18 cellular contexts compared by ENCODE assay signal in genomic region chr5:148810821-148811220, GRCh38. TPM values are rescaled to one million over a fixed set of nuclear protein-coding genes. Genes with fewer than 3 reads are reported as not detected.
DNase-seq lines count a peak whose midpoint lies in the region; ATAC-seq and TF ChIP-seq lines count a peak whose summit lies in the region.
"Had no signal": no experiment of that assay in that cellular context is flagged by ENCODE, and none has a peak within 500 bp of the region (broad histone marks: within the 10 kb centered on the region; RNA-seq: fewer than 3 reads in every experiment).

No MANE protein-coding gene starts in this region.

- H3K9me3 ChIP-seq in CD8-positive, alpha-beta T cell (ENCODE audit: low read length): no peaks in the 10 kb centered on the region
- H3K9me3 ChIP-seq in SU-DHL-6 (ENCODE audit: insufficient read depth, low read length): no peaks in the 10 kb centered on the region
- H3K9me3 ChIP-seq in naive thymus-derived CD4-positive, alpha-beta T cell (ENCODE audit: control insufficient read depth in 2 of 3, low read length in 3 of 3): no peaks in the 10 kb centered on the region
- H3K9me3 ChIP-seq: heart left ventricle, thyroid gland had no signal

- POLR2A ChIA-PET in CD8-positive, alpha-beta T cell (lab: Charles Lee): interaction anchor here (1.3 kb wide), 1 partner anchor 16 kb away, joined by 4 read pairs; the partner anchor contains the start of gene ADRB2
- POLR2A ChIA-PET in naive thymus-derived CD4-positive, alpha-beta T cell (lab: Charles Lee): interaction anchor here (1.0 to 1.7 kb wide), 2 partner anchors 13 to 15 kb away, joined by 4 to 6 read pairs; partner anchors contain the start of gene ADRB2
- POLR2A ChIA-PET in activated CD4-positive, alpha-beta memory T cell treated with anti-CD3 and anti-CD28 coated beads, Interleukin-2, amount 10 ng/mL, durations not matched to agents 7 days and 5 days (lab: Charles Lee): interaction anchor here (3.3 kb wide), 1 partner anchor 15 kb away, joined by 10 read pairs; the partner anchor contains the start of gene ADRB2

- H3K4me1 Mint-ChIP-seq in CD8-positive, alpha-beta T cell (ENCODE audit: low read depth): peaks cover 34% of the 10 kb centered on the region
- H3K4me1 Mint-ChIP-seq in naive thymus-derived CD4-positive, alpha-beta T cell: peaks cover 29 to 47% (median 34%) of the 10 kb centered on the region in 7 donors
- H3K4me1 Mint-ChIP-seq in activated CD4-positive, alpha-beta memory T cell treated with anti-CD3 and anti-CD28 coated beads, Interleukin-2, amount 10 ng/mL, durations not matched to agents 7 days and 5 days: peaks cover 44% of the 10 kb centered on the region

- no peak overlapping the region for H3K4me3 ChIP-seq in CD8-positive, alpha-beta T cell (ENCODE audit: low read depth, low read length)
- H3K4me3 ChIP-seq in HL-60 (replicated peaks; ENCODE audit: insufficient read depth, low read length) (no peak overlapping the region), SU-DHL-6 (ENCODE audit: insufficient read depth, low read length, poor library complexity, severe bottlenecking) (no peak overlapping the region)
- peak overlapping the region; percentile 61 for H3K4me3 ChIP-seq in naive thymus-derived CD4-positive, alpha-beta T cell (ENCODE audit: low read length)
- H3K4me3 ChIP-seq: cardiac muscle cell, heart left ventricle, lung, thyroid gland had no signal

- H3K4me1 ChIP-seq in CD8-positive, alpha-beta T cell (ENCODE audit: insufficient read depth, low read length): peaks cover 19% of the 10 kb centered on the region
- H3K4me1 ChIP-seq in naive thymus-derived CD4-positive, alpha-beta T cell (ENCODE audit: control insufficient read depth in 2 of 2, insufficient read depth in 2 of 2, low read length in 2 of 2): peaks cover 13 to 15% of the 10 kb centered on the region in 2 donors

- CTCF ChIA-PET in CD8-positive, alpha-beta T cell (lab: Charles Lee): interaction anchor here (1.2 to 3.8 kb wide), 3 partner anchors 10 to 70 kb away, joined by 3 to 18 read pairs (median 3); no protein-coding TSS in a partner anchor
- CTCF ChIA-PET in naive thymus-derived CD4-positive, alpha-beta T cell (lab: Charles Lee): interaction anchor here (1.0 kb wide), 1 partner anchor 78 kb away, joined by 4 read pairs; no protein-coding TSS in a partner anchor
- CTCF ChIA-PET in activated CD4-positive, alpha-beta memory T cell treated with anti-CD3 and anti-CD28 coated beads, Interleukin-2, amount 10 ng/mL, durations not matched to agents 7 days and 5 days (lab: Charles Lee): interaction anchor here (0.8 to 1.4 kb wide), 3 partner anchors 10 to 69 kb away, joined by 3 to 9 read pairs (median 6); no protein-coding TSS in a partner anchor

- DNase-seq in CD8-positive, alpha-beta T cell: no peak
- peak in 1 of 2 experiments; percentile 53 for DNase-seq in HL-60 (ENCODE audit: low read depth in 1 of 2, low spot score in 1 of 2)
- peak in 1 of 9 donors; percentile 9 for DNase-seq in naive thymus-derived CD4-positive, alpha-beta T cell
- DNase-seq in activated CD4-positive, alpha-beta memory T cell treated with anti-CD3 and anti-CD28 coated beads, Interleukin-2, amount 10 ng/mL, durations not matched to agents 7 days and 5 days: no peak
- DNase-seq in activated gamma-delta T cell treated with Interleukin-2 at 50 U/mL for 16 hours: no peak
- DNase-seq in NCI-H2227 treated with DMSO at 0.1 percent for 48 hours (lab: John Stamatoyannopoulos, UW): no peak
- DNase-seq: activated CD4-positive, alpha-beta T cell treated with anti-CD3 and anti-CD28 coated beads, Interleukin-2, amount 50 U/mL, for 4 hours; activated T-cell treated with anti-CD3 and anti-CD28 coated beads, Interleukin-2, amount 50 U/mL, for 4 hours; DMS 273 treated with DMSO at 0.1 percent for 48 hours; HCEC 1CT; heart left ventricle; NCI-H187 treated with DMSO at 0.1 percent for 48 hours; NCI-H510A; thyroid gland had no signal

- H3K27me3 Mint-ChIP-seq in CD8-positive, alpha-beta T cell (ENCODE audit: low read depth): no peaks in the 10 kb centered on the region
- peaks cover 0 to 10% (median 0%) of the 10 kb centered on the region in 5 donors for H3K27me3 Mint-ChIP-seq in naive thymus-derived CD4-positive, alpha-beta T cell
- H3K27me3 Mint-ChIP-seq in activated CD4-positive, alpha-beta memory T cell treated with anti-CD3 and anti-CD28 coated beads, Interleukin-2, amount 10 ng/mL, durations not matched to agents 7 days and 5 days: peaks cover 11% of the 10 kb centered on the region

- H3K9me3 Mint-ChIP-seq in CD8-positive, alpha-beta T cell: no peaks in the 10 kb centered on the region
- H3K9me3 Mint-ChIP-seq in naive thymus-derived CD4-positive, alpha-beta T cell: peaks cover 0 to 1% (median 0%) of the 10 kb centered on the region in 11 donors
- no peaks in the 10 kb centered on the region for H3K9me3 Mint-ChIP-seq in activated CD4-positive, alpha-beta memory T cell treated with anti-CD3 and anti-CD28 coated beads, Interleukin-2, amount 10 ng/mL, durations not matched to agents 7 days and 5 days
- H3K9me3 Mint-ChIP-seq: activated T-cell treated with anti-CD3 and anti-CD28 coated beads, Interleukin-2, amount 50 U/mL, for 4 hours; nephron had no signal

- no peaks in the 10 kb centered on the region for H3K79me2 ChIP-seq in SU-DHL-6 (ENCODE audit: insufficient read depth, low read length)

- no peaks in the 10 kb centered on the region for H3K36me3 ChIP-seq in CD8-positive, alpha-beta T cell (ENCODE audit: insufficient read depth, low read length)
- no peaks in the 10 kb centered on the region for H3K36me3 ChIP-seq in SU-DHL-6 (ENCODE audit: low read length)
- no peaks in the 10 kb centered on the region for H3K36me3 ChIP-seq in naive thymus-derived CD4-positive, alpha-beta T cell (ENCODE audit: control insufficient read depth in 2 of 3, insufficient read depth in 3 of 3, low read length in 3 of 3)
- H3K36me3 ChIP-seq: cardiac muscle cell, heart left ventricle, thyroid gland had no signal

- no peak for ATAC-seq in CD8-positive, alpha-beta T cell
- ATAC-seq in naive thymus-derived CD4-positive, alpha-beta T cell: peak; percentile 40
- ATAC-seq: activated T-cell treated with anti-CD3 and anti-CD28 coated beads, Interleukin-2, amount 50 U/mL, for 4 hours; heart left ventricle had no signal

- H3K27ac ChIP-seq in CD8-positive, alpha-beta T cell (ENCODE audit: low read depth, low read length): no peak overlapping the region
- H3K27ac ChIP-seq in HL-60 (replicated peaks): peak overlapping the region; percentile 91
- peak overlapping the region; percentile 65; the same call in 1 of the 2 replicates for H3K27ac ChIP-seq in SU-DHL-6 (ENCODE audit: low read depth, low read length)
- no peak overlapping the region for H3K27ac ChIP-seq in naive thymus-derived CD4-positive, alpha-beta T cell (ENCODE audit: low read depth, low read length)
- H3K27ac ChIP-seq: cardiac muscle cell, thyroid gland had no signal

- no peaks in the 10 kb centered on the region for H4K20me1 ChIP-seq in SU-DHL-6 (ENCODE audit: low read depth, low read length)

- no peak overlapping the region for H2AFZ ChIP-seq in SU-DHL-6 (ENCODE audit: low read depth, low read length, severe bottlenecking)

- no peak for TF ChIP-seq CTCF in CD8-positive, alpha-beta T cell (IDR thresholded peaks at IDR 0.05)
- TF ChIP-seq CTCF in HL-60 (IDR thresholded peaks at IDR 0.05; ENCODE audit: insufficient read depth, low read length): no peak
- TF ChIP-seq CTCF in SU-DHL-6 (IDR thresholded peaks at IDR 0.05; ENCODE audit: insufficient read depth, low read length, poor library complexity, severe bottlenecking): no peak

- H3F3A ChIP-seq in SU-DHL-6 (ENCODE audit: insufficient read depth): peaks cover 17% of the 10 kb centered on the region; the same call in 1 of the 2 replicates

- H3K4me3 Mint-ChIP-seq in CD8-positive, alpha-beta T cell: peak overlapping the region; percentile 65
- peak overlapping the region in 8 of 10 donors; percentile 3 to 96 (median 92) for H3K4me3 Mint-ChIP-seq in naive thymus-derived CD4-positive, alpha-beta T cell
- no peak overlapping the region for H3K4me3 Mint-ChIP-seq in activated CD4-positive, alpha-beta memory T cell treated with anti-CD3 and anti-CD28 coated beads, Interleukin-2, amount 10 ng/mL, durations not matched to agents 7 days and 5 days
- H3K4me3 Mint-ChIP-seq: nephron had no signal

- peaks cover 6% of the 10 kb centered on the region for H3K36me3 Mint-ChIP-seq in CD8-positive, alpha-beta T cell
- H3K36me3 Mint-ChIP-seq in naive thymus-derived CD4-positive, alpha-beta T cell: peaks cover 0 to 3% (median 0%) of the 10 kb centered on the region in 5 donors
- no peaks in the 10 kb centered on the region for H3K36me3 Mint-ChIP-seq in activated CD4-positive, alpha-beta memory T cell treated with anti-CD3 and anti-CD28 coated beads, Interleukin-2, amount 10 ng/mL, durations not matched to agents 7 days and 5 days (ENCODE audit: low read depth)

- H3K4me2 ChIP-seq in SU-DHL-6 (ENCODE audit: low read depth, low read length, poor library complexity, severe bottlenecking): peak overlapping the region; percentile 92

- no peaks in the 10 kb centered on the region for H3K27me3 ChIP-seq in CD8-positive, alpha-beta T cell (ENCODE audit: insufficient read depth, low read length)
- no peaks in the 10 kb centered on the region for H3K27me3 ChIP-seq in HL-60 (ENCODE audit: insufficient read depth, poor library complexity, severe bottlenecking)
- H3K27me3 ChIP-seq in SU-DHL-6 (ENCODE audit: low read length): no peaks in the 10 kb centered on the region
- no peaks in the 10 kb centered on the region for H3K27me3 ChIP-seq in naive thymus-derived CD4-positive, alpha-beta T cell (ENCODE audit: control insufficient read depth in 2 of 2, insufficient read depth in 2 of 2, low read length in 2 of 2)
- H3K27me3 ChIP-seq: cardiac muscle cell, heart left ventricle, thyroid gland had no signal

- no peak overlapping the region for H3K27ac Mint-ChIP-seq in CD8-positive, alpha-beta T cell
- peak overlapping the region in 8 of 9 donors; percentile 75 to 97 (median 94) for H3K27ac Mint-ChIP-seq in naive thymus-derived CD4-positive, alpha-beta T cell
- H3K27ac Mint-ChIP-seq in activated CD4-positive, alpha-beta memory T cell treated with anti-CD3 and anti-CD28 coated beads, Interleukin-2, amount 10 ng/mL, durations not matched to agents 7 days and 5 days: no peak overlapping the region

- H3K9me2 ChIP-seq in SU-DHL-6 (replicated peaks; ENCODE audit: insufficient read depth, low read length): no peaks in the 10 kb centered on the region

- no peak overlapping the region for H3K9ac ChIP-seq in SU-DHL-6 (ENCODE audit: low read length)

- intact Hi-C loops in CD8-positive, alpha-beta T cell (cut with DNase I, micrococcal nuclease): no loop called here
- intact Hi-C loops in naive thymus-derived CD4-positive, alpha-beta T cell (cut with micrococcal nuclease): no loop called here

RNA-seq across cellular contexts. Expression of gene ADRB2, which starts 15.6 kb away (rescaled TPM):
- total RNA-seq in CD8-positive, alpha-beta T cell: 1 to 10 TPM; 7.6 to 8.8 TPM
- 10 to 100 TPM in 1 of 5 experiments, 1 to 10 TPM in 3, under 1 TPM in 1; 0.36 to 14.4 (median 1.3) TPM for total RNA-seq in naive thymus-derived CD4-positive, alpha-beta T cell
- under 1 TPM; 0.21 to 0.25 TPM for polyA plus RNA-seq in naive thymus-derived CD4-positive, alpha-beta T cell
- 1 to 10 TPM; 6.7 to 6.9 TPM for total RNA-seq in activated CD4-positive, alpha-beta memory T cell treated with anti-CD3 and anti-CD28 coated beads, Interleukin-2, amount 10 ng/mL, durations not matched to agents 7 days and 5 days

Comparison
In these comparisons a context has a peak if more than half of its experiments do, and no peak if none do; other contexts are left out.
1. H3K27ac ChIP-seq: peak in HL-60 (single experiment) and SU-DHL-6 (single experiment); none in CD8-positive, alpha-beta T cell (single experiment) and naive thymus-derived CD4-positive, alpha-beta T cell (single experiment).
2. H3K27ac Mint-ChIP-seq: peak in naive thymus-derived CD4-positive, alpha-beta T cell (8 of 9); none in CD8-positive, alpha-beta T cell (single experiment) and activated CD4-positive, alpha-beta memory T cell treated with anti-CD3 and anti-CD28 coated beads, Interleukin-2, amount 10 ng/mL, durations not matched to agents 7 days and 5 days (single experiment).